8 cellular contexts compared by ENCODE assay signal in genomic region chr19:10929402-10929794, GRCh38. TPM values are rescaled to one million over a fixed set of nuclear protein-coding genes. Genes with fewer than 3 reads are reported as not detected.
DNase-seq lines count a peak whose midpoint lies in the region; ATAC-seq, FAIRE-seq and TF ChIP-seq lines count a peak whose summit lies in the region.
"Had no signal": no experiment of that assay in that cellular context is flagged by ENCODE, and none has a peak within 500 bp of the region (broad histone marks: within the 10 kb centered on the region; RNA-seq: fewer than 3 reads in every experiment).

No MANE protein-coding gene starts in this region.

- H3K4me3 ChIP-seq in HAP-1 (peak overlapping the region; percentile 74), hepatocyte (peak overlapping the region; percentile 65), small intestine (ENCODE audit: low read depth in 1 of 2, low read length in 2 of 2) (peak overlapping the region; percentile 87 to 99)

- peaks cover 6% of the 10 kb centered on the region; the same call in 1 of the 2 replicates for H3K4me1 ChIP-seq in HAP-1
- peaks cover 12% of the 10 kb centered on the region for H3K4me1 ChIP-seq in hepatocyte (ENCODE audit: insufficient read depth)
- peaks cover 0 to 8% of the 10 kb centered on the region in 2 donors for H3K4me1 ChIP-seq in small intestine (ENCODE audit: control insufficient read depth in 2 of 2, insufficient read depth in 1 of 2, low read depth in 1 of 2, low read length in 1 of 2)

- no peaks in the 10 kb centered on the region for H3K9me2 ChIP-seq in hepatocyte (replicated peaks; ENCODE audit: insufficient read depth)

- H3K27me3 ChIP-seq in HAP-1 (ENCODE audit: low read depth) (no peaks in the 10 kb centered on the region), hepatocyte (no peaks in the 10 kb centered on the region), small intestine (ENCODE audit: control insufficient read depth in 2 of 2, insufficient read depth in 2 of 2, low read length in 2 of 2) (no peaks in the 10 kb centered on the region)

- TF ChIP-seq CTCF in VCaP (conservative IDR thresholded peaks at IDR 0.05), result no peak
- TF ChIP-seq CTCF in hepatocyte (IDR thresholded peaks at IDR 0.05; ENCODE audit: poor library complexity), result no peak

- in situ Hi-C loops in HAP-1 (cut with MboI; ENCODE audit: low sequenced_read_pairs), result no loop called here

- H3K27ac ChIP-seq in VCaP (peak overlapping the region; percentile 77), hepatocyte (peak overlapping the region; percentile 76), small intestine (ENCODE audit: low read depth in 1 of 2, low read length in 1 of 2) (peak overlapping the region; percentile 66 to 82)

- H3K9me3 ChIP-seq in HAP-1 (no peaks in the 10 kb centered on the region), hepatocyte (ENCODE audit: low read depth) (no peaks in the 10 kb centered on the region), small intestine (ENCODE audit: control insufficient read depth, low read depth) (no peaks in the 10 kb centered on the region)

- no peak for ATAC-seq in GM21717 (IDR thresholded peaks at IDR 0.05; ENCODE audit: unreplicated experiment)

- peaks cover 65% of the 10 kb centered on the region for H3K79me2 ChIP-seq in hepatocyte

- WGBS in hepatocyte (ENCODE audit: low lambda C conversion rate, missing lambda C conversion rate), result 8% methylated on average over 27 of the region's 27 CpGs
- 2 to 8% (median 4%) methylated on average over 23 to 27 of the region's 27 CpGs for whole genome bisulfite sequencing in small intestine, 3 donors

- no peak for FAIRE-seq in small intestine (lab: Jason Lieb, UNC)

- no peak for DNase-seq in HAP-1 (ENCODE audit: low spot score in 2 of 2)
- peak; percentile 43 for DNase-seq in hepatocyte (ENCODE audit: low spot score)
- DNase-seq in small intestine, result peak; percentile 12
- DNase-seq in nucleus accumbens (lab: John Stamatoyannopoulos, UW), result no peak
- no peak for DNase-seq in foreskin melanocyte
- DNase-seq: NCI-H2171 treated with DMSO at 0.1 percent for 48 hours had no signal

- H4K20me1 ChIP-seq in hepatocyte (ENCODE audit: insufficient read depth, poor library complexity, severe bottlenecking), result peaks cover 4% of the 10 kb centered on the region

- H3K36me3 ChIP-seq in HAP-1 (replicated peaks) (peaks cover 11% of the 10 kb centered on the region), hepatocyte (replicated peaks; ENCODE audit: insufficient read depth, low read depth) (no peaks in the 10 kb centered on the region), small intestine (ENCODE audit: control insufficient read depth in 2 of 2, insufficient read depth in 2 of 2, low read length in 2 of 2) (peaks cover 0 to 4% of the 10 kb centered on the region in 2 donors)

- H2AFZ ChIP-seq in hepatocyte, result peak overlapping the region; percentile 36

- H3K4me2 ChIP-seq in hepatocyte, result peak overlapping the region; percentile 96

RNA-seq across cellular contexts. Expression of gene TIMM29, which starts 0.8 kb away (rescaled TPM):
- 19.4 and 36.2 TPM in 2 replicates for total RNA-seq in hepatocyte
- 23.0 and 24.1 TPM in 2 replicates for polyA plus RNA-seq in hepatocyte
- polyA plus RNA-seq in small intestine, result 10 to 100 TPM; 13.5 to 19.2 (median 16.3) TPM

RNA-seq across cellular contexts. Expression of gene YIPF2, which starts 1.0 kb away (rescaled TPM):
- total RNA-seq in hepatocyte, result 115 and 123 TPM in 2 replicates
- polyA plus RNA-seq in hepatocyte (80.3 and 88.3 TPM in 2 replicates), small intestine (10 to 100 TPM; 18.3 to 65.1 (median 23.5) TPM)

RNA-seq across cellular contexts. Expression of gene SMARCA4, which starts 31.4 kb away (rescaled TPM):
- total RNA-seq in hepatocyte, result 36.9 and 80.7 TPM in 2 replicates
- 93.4 and 108 TPM in 2 replicates for polyA plus RNA-seq in hepatocyte
- 10 to 100 TPM; 54.6 to 70.0 (median 62.3) TPM for polyA plus RNA-seq in small intestine

RNA-seq across cellular contexts. Expression of gene CARM1, which starts 58.0 kb away (rescaled TPM):
- total RNA-seq in hepatocyte, result 27.5 and 34.3 TPM in 2 replicates
- polyA plus RNA-seq in hepatocyte (45.1 and 45.7 TPM in 2 replicates), small intestine (10 to 100 TPM; 30.0 to 48.9 (median 30.4) TPM)

Comparison
In these comparisons a context has a peak if more than half of its experiments do, and no peak if none do; other contexts are left out.
1. DNase-seq: peak in hepatocyte (single experiment) and small intestine (single experiment); none in HAP-1 (0 of 2), nucleus accumbens (0 of 56) and foreskin melanocyte (single experiment).
2. Peak in every context shown above with its lines, with median percentiles within 50 percentile points of each other: H3K4me3 ChIP-seq and H3K27ac ChIP-seq.